Comparison of ENCODE assay signal across 16 cellular contexts in the genomic region with DNA sequence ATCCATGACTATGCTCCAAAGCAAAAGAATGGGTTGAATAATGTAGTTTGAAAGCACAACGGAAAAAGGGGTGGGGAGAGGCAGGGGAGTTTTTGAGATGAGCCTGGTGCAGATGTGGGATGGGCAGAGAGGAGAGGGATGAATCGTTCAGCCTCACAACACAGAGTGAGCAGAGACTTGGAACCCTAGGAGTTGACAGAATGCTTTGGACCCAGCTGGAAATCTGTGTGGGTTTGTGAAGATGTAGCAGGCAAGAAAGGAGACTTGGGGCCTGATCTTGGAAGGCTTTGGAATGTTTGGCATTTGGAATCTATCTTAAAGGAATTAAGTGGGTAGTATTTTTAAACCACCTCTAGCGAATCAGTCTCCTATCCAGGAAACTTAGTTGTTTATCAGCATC.
"Had no signal": no experiment of that assay in that cellular context is flagged by ENCODE, and none has a peak within 500 bp of the region (broad histone marks: within the 10 kb centered on the region; RNA-seq: fewer than 3 reads in every experiment).

No MANE protein-coding gene starts in this region.

- DNase-seq: activated CD4-positive, alpha-beta T cell treated with anti-CD3 and anti-CD28 coated beads, Interleukin-2, amount 10 ng/mL, durations not matched to agents 24 days and 14 days; activated CD8-positive, alpha-beta T cell treated with anti-CD3 and anti-CD28 coated beads, Interleukin-2, amount 10 ng/mL, durations not matched to agents 7 days and 5 days; activated gamma-delta T cell; activated naive CD4-positive, alpha-beta T cell treated with anti-CD3 and anti-CD28 coated beads, Interleukin-2, amount 50 U/mL, for 16 hours; activated naive CD8-positive, alpha-beta T cell treated with anti-CD3 and anti-CD28 coated beads, Interleukin-2, amount 50 U/mL, for 24 hours; caudate nucleus; effector memory CD4-positive, alpha-beta T cell; esophagus squamous epithelium; gastrocnemius medialis; hippocampal formation; islet precursor cell; left cardiac atrium; naive thymus-derived CD4-positive, alpha-beta T cell; stimulated activated CD4-positive, alpha-beta T cell treated with anti-CD3 and anti-CD28 coated beads, Interleukin-4, amount 100 ng/mL, for 24 hours; stimulated activated naive CD8-positive, alpha-beta T cell treated with anti-CD3 and anti-CD28 coated beads, Interleukin-15, Interleukin-2, amounts not matched to agents 100 U/mL and 50 U/mL, for 24 hours had no signal

- H3K27ac ChIP-seq: esophagus squamous epithelium, gastrocnemius medialis, prostate gland had no signal

- H3K9me3 ChIP-seq: esophagus squamous epithelium, gastrocnemius medialis, prostate gland had no signal

- H3K4me3 ChIP-seq: esophagus squamous epithelium, gastrocnemius medialis, prostate gland had no signal

- H3K4me1 ChIP-seq: gastrocnemius medialis, prostate gland had no signal

- H3K27me3 ChIP-seq: esophagus squamous epithelium, gastrocnemius medialis had no signal

- H3K36me3 ChIP-seq: esophagus squamous epithelium, gastrocnemius medialis, prostate gland had no signal
